24 cellular contexts compared by ENCODE assay signal in genomic region chr15:67059127-67059553, GRCh38. TPM values are rescaled to one million over a fixed set of nuclear protein-coding genes. Genes with fewer than 3 reads are reported as not detected.
A peak's percentile ranks its signal among the peaks of the same experiment; 100 is the strongest.
DNase-seq lines count a peak whose midpoint lies in the region; ATAC-seq, FAIRE-seq and TF ChIP-seq lines count a peak whose summit lies in the region.
"Had no signal": no experiment of that assay in that cellular context is flagged by ENCODE, and none has a peak within 500 bp of the region (broad histone marks: within the 10 kb centered on the region; RNA-seq: fewer than 3 reads in every experiment).

No MANE protein-coding gene starts in this region.

- peaks cover 0 to 2% (median 0%) of the 10 kb centered on the region in 8 donors for H3K9me3 Mint-ChIP-seq in CD4-positive, alpha-beta memory T cell
- H3K9me3 Mint-ChIP-seq in activated naive CD8-positive, alpha-beta T cell treated with anti-CD3 and anti-CD28 coated beads, Interleukin-2, amount 50 U/mL, for 24 hours: no peaks in the 10 kb centered on the region
- H3K9me3 Mint-ChIP-seq: dendritic cell treated with granulocyte-macrophage colony-stimulating factor and Interleukin-4, amounts not matched to agents 40 ng/mL and 50 ng/mL, for 4 days; IgD-negative memory B cell; memory B cell; nephron progenitor cell; stimulated activated naive CD8-positive, alpha-beta T cell treated with anti-CD3 and anti-CD28 coated beads, Interleukin-15, amount 100 ng/mL, for 72 hours had no signal

- CTCF ChIA-PET in CD4-positive, alpha-beta memory T cell (lab: Charles Lee; ENCODE audit: partially characterized antibody): no interaction called here
- CTCF ChIA-PET in K562 (lab: Yijun Ruan, JAX; ENCODE audit: low intra/inter-chr PET ratio): no interaction called here

- in situ Hi-C loops in K562 (cut with MboI): no loop called here

- no peak for TF ChIP-seq EP300 in K562 (IDR thresholded peaks at IDR 0.05; ENCODE audit: low read length)

- peak overlapping the region in 4 of 7 donors; percentile 18 to 79 (median 50) for H3K27ac Mint-ChIP-seq in CD4-positive, alpha-beta memory T cell
- no peak overlapping the region for H3K27ac Mint-ChIP-seq in activated naive CD8-positive, alpha-beta T cell treated with anti-CD3 and anti-CD28 coated beads, Interleukin-2, amount 50 U/mL, for 24 hours
- H3K27ac Mint-ChIP-seq: activated CD4-positive, alpha-beta T cell treated with anti-CD3 and anti-CD28 coated beads for 36 hours; dendritic cell treated with granulocyte-macrophage colony-stimulating factor and Interleukin-4, amounts not matched to agents 40 ng/mL and 50 ng/mL, for 4 days; memory B cell; nephron progenitor cell; stimulated activated naive CD8-positive, alpha-beta T cell treated with anti-CD3 and anti-CD28 coated beads, Interleukin-15, amount 100 ng/mL, for 72 hours had no signal

- no peak overlapping the region for H3K27ac ChIP-seq in CD4-positive, alpha-beta memory T cell (ENCODE audit: low read depth, low read length)
- H3K27ac ChIP-seq in K562 (ENCODE audit: extremely low read depth, low read depth, low read length) (no peak overlapping the region), kidney (ENCODE audit: low read depth in 2 of 2, low read length in 2 of 2) (peak overlapping the region; percentile 54 to 76), neuronal stem cell (replicated peaks; ENCODE audit: low read length) (no peak overlapping the region)
- H3K27ac ChIP-seq: BLaER1, HL-60 had no signal

- H4K20me1 ChIP-seq in K562 (replicated peaks; ENCODE audit: control insufficient read depth, insufficient read depth, low read length): no peaks in the 10 kb centered on the region
- H4K20me1 ChIP-seq: BLaER1 had no signal

- no peak overlapping the region for H3K4ac ChIP-seq in neuronal stem cell (ENCODE audit: low read length)

- no peaks in the 10 kb centered on the region for H3K79me1 ChIP-seq in neuronal stem cell (ENCODE audit: low read depth, low read length)

- H4K91ac ChIP-seq in neuronal stem cell (ENCODE audit: low read depth, low read length, poor library complexity): no peak overlapping the region

- H4K8ac ChIP-seq in neuronal stem cell (ENCODE audit: low read depth, low read length): no peak overlapping the region

- intact Hi-C loops in CD4-positive, alpha-beta memory T cell (cut with micrococcal nuclease): no loop called here
- intact Hi-C loops in K562 (cut with micrococcal nuclease) (no loop called here), kidney (cut with DNase I) (no loop called here), sciatic nerve (cut with DNase I) (no loop called here)

- no peak overlapping the region for H3K4me3 ChIP-seq in CD4-positive, alpha-beta memory T cell (ENCODE audit: low read length in 2 of 2)
- H3K4me3 ChIP-seq in K562: no peak overlapping the region
- peak overlapping the region; percentile 65 to 75 for H3K4me3 ChIP-seq in kidney (ENCODE audit: low read length in 2 of 2)
- H3K4me3 ChIP-seq in neuronal stem cell (ENCODE audit: low read length in 2 of 2): no peak overlapping the region
- H3K4me3 ChIP-seq: BLaER1, spleen had no signal

- no peaks in the 10 kb centered on the region for H3K27me3 Mint-ChIP-seq in CD4-positive, alpha-beta memory T cell
- H3K27me3 Mint-ChIP-seq in activated naive CD8-positive, alpha-beta T cell treated with anti-CD3 and anti-CD28 coated beads, Interleukin-2, amount 50 U/mL, for 24 hours: peaks cover 15% of the 10 kb centered on the region
- H3K27me3 Mint-ChIP-seq: IgD-negative memory B cell, memory B cell had no signal

- no peak for TF ChIP-seq CTCF in K562 (IDR thresholded peaks at IDR 0.05 in 2 of 3, conservative IDR thresholded peaks at IDR 0.05 in 1 of 3; ENCODE audit: insufficient read depth in 2 of 3, low read depth in 1 of 3, low read length in 3 of 3)
- TF ChIP-seq CTCF in kidney (IDR thresholded peaks at IDR 0.05; ENCODE audit: borderline replicate concordance, extremely low read depth, insufficient read depth): no peak

- POLR2A ChIA-PET in CD4-positive, alpha-beta memory T cell (lab: Charles Lee; ENCODE audit: partially characterized antibody): no interaction called here
- POLR2A ChIA-PET in K562 (lab: Yijun Ruan, JAX): interaction anchor here (0.9 to 1.1 kb wide), 2 partner anchors 10 to 11 kb away, joined by 3 to 6 read pairs; no protein-coding TSS in a partner anchor

- no peaks in the 10 kb centered on the region for H3K9me3 ChIP-seq in CD4-positive, alpha-beta memory T cell (ENCODE audit: control insufficient read depth in 1 of 2, low read length in 2 of 2)
- H3K9me3 ChIP-seq in K562 (replicated peaks; ENCODE audit: control insufficient read depth, insufficient read depth, low read depth, low read length) (no peaks in the 10 kb centered on the region), kidney (ENCODE audit: control insufficient read depth in 1 of 2, low read length in 2 of 2) (no peaks in the 10 kb centered on the region), neuronal stem cell (replicated peaks in 1 of 2; ENCODE audit: control insufficient read depth in 2 of 2, insufficient read depth in 1 of 2, low read depth in 1 of 2, low read length in 2 of 2) (no peaks in the 10 kb centered on the region)
- H3K9me3 ChIP-seq: BLaER1, spleen had no signal

- no peak overlapping the region for H2AK5ac ChIP-seq in neuronal stem cell (ENCODE audit: low read depth, low read length)

- H3K4me3 Mint-ChIP-seq in CD4-positive, alpha-beta memory T cell: no peak overlapping the region
- H3K4me3 Mint-ChIP-seq in activated naive CD8-positive, alpha-beta T cell treated with anti-CD3 and anti-CD28 coated beads, Interleukin-2, amount 50 U/mL, for 24 hours: no peak overlapping the region
- H3K4me3 Mint-ChIP-seq: activated CD4-positive, alpha-beta T cell treated with anti-CD3 and anti-CD28 coated beads for 36 hours; dendritic cell treated with granulocyte-macrophage colony-stimulating factor and Interleukin-4, amounts not matched to agents 40 ng/mL and 50 ng/mL, for 4 days; IgD-negative memory B cell; memory B cell; nephron progenitor cell; stimulated activated naive CD8-positive, alpha-beta T cell treated with anti-CD3 and anti-CD28 coated beads, Interleukin-15, amount 100 ng/mL, for 72 hours had no signal

- peaks cover 17% of the 10 kb centered on the region for H3K4me1 ChIP-seq in CD4-positive, alpha-beta memory T cell (ENCODE audit: insufficient read depth, low read length)
- peaks cover 6 to 8% of the 10 kb centered on the region in 2 experiments; a peak in 3 of 5 replicates for H3K4me1 ChIP-seq in K562 (replicated peaks in 1 of 2; ENCODE audit: control insufficient read depth in 2 of 2, insufficient read depth in 2 of 2, low read length in 2 of 2)
- peaks cover 22 to 28% of the 10 kb centered on the region in 2 donors for H3K4me1 ChIP-seq in kidney (ENCODE audit: control insufficient read depth in 1 of 2, insufficient read depth in 1 of 2, low read depth in 1 of 2, low read length in 2 of 2)
- peaks cover 6 to 7% of the 10 kb centered on the region in 2 donors for H3K4me1 ChIP-seq in neuronal stem cell (ENCODE audit: control insufficient read depth in 2 of 2, insufficient read depth in 1 of 2, low read depth in 1 of 2, low read length in 2 of 2)

- H3K9me1 ChIP-seq in K562 (ENCODE audit: control insufficient read depth, insufficient read depth, low read length): no peaks in the 10 kb centered on the region

- no peak for DNase-seq in CD4-positive, alpha-beta memory T cell
- DNase-seq in K562 (ENCODE audit: extremely low read depth in 1 of 4, low spot score in 3 of 4) (no peak), kidney (peak; percentile 81), sciatic nerve (ENCODE audit: low spot score) (no peak), SK-N-DZ (ENCODE audit: low spot score) (no peak), neuronal stem cell (ENCODE audit: low spot score) (no peak)
- DNase-seq in activated naive CD8-positive, alpha-beta T cell treated with anti-CD3 and anti-CD28 coated beads, Interleukin-2, amount 50 U/mL, for 24 hours: no peak
- DNase-seq: activated CD4-positive, alpha-beta T cell treated with anti-CD3 and anti-CD28 coated beads for 36 hours; NCI-H146; NCI-H2171 treated with DMSO at 0.1 percent for 48 hours; NCI-H69; nephron progenitor cell; SHP77 treated with DMSO at 0.1 percent for 48 hours; spleen; stimulated activated CD4-positive, alpha-beta T cell treated with anti-CD3 and anti-CD28 coated beads, Interleukin-4, amount 100 ng/mL, for 24 hours; stimulated activated naive CD8-positive, alpha-beta T cell treated with anti-CD3 and anti-CD28 coated beads, Interleukin-15, amount 100 ng/mL, for 72 hours; T-helper 1 cell had no signal

- no peak for ATAC-seq in K562
- ATAC-seq in sciatic nerve: peak; percentile 65
- ATAC-seq in activated naive CD8-positive, alpha-beta T cell treated with anti-CD3 and anti-CD28 coated beads, Interleukin-2, amount 50 U/mL, for 24 hours: no peak
- no peak for ATAC-seq in HG03520 (IDR thresholded peaks at IDR 0.05; ENCODE audit: unreplicated experiment)
- ATAC-seq: activated CD4-positive, alpha-beta T cell treated with anti-CD3 and anti-CD28 coated beads for 36 hours; stimulated activated naive CD8-positive, alpha-beta T cell treated with anti-CD3 and anti-CD28 coated beads, Interleukin-15, amount 100 ng/mL, for 72 hours had no signal

- 33% methylated on average over 6 of the region's 6 CpGs for WGBS in K562 (ENCODE audit: insufficient coverage, low coverage, missing lambda C conversion rate)
- no CpG with 5 or more reads among the region's 6 CpGs for WGBS in neuronal stem cell (ENCODE audit: extremely low coverage in 2 of 2, insufficient read length in 2 of 2, insufficient replicate concordance in 1 of 2), 2 donors

- H3K36me3 ChIP-seq in CD4-positive, alpha-beta memory T cell (ENCODE audit: insufficient read depth, low read length): no peaks in the 10 kb centered on the region
- no peaks in the 10 kb centered on the region for H3K36me3 ChIP-seq in K562 (ENCODE audit: control insufficient read depth, insufficient read depth, low read length)
- H3K36me3 ChIP-seq in kidney (ENCODE audit: control insufficient read depth in 1 of 2, insufficient read depth in 2 of 2, low read length in 2 of 2): no peaks in the 10 kb centered on the region
- no peaks in the 10 kb centered on the region for H3K36me3 ChIP-seq in neuronal stem cell (replicated peaks in 1 of 2; ENCODE audit: control insufficient read depth in 2 of 2, insufficient read depth in 2 of 2, low read length in 2 of 2)
- H3K36me3 ChIP-seq: BLaER1, spleen had no signal

- H3K27me3 ChIP-seq in CD4-positive, alpha-beta memory T cell (ENCODE audit: insufficient read depth, low read length): no peaks in the 10 kb centered on the region
- H3K27me3 ChIP-seq in K562 (ENCODE audit: control insufficient read depth in 2 of 2, insufficient read depth in 2 of 2, low read length in 2 of 2): no peaks in the 10 kb centered on the region
- peaks cover 0 to 16% (median 0%) of the 10 kb centered on the region in 3 experiments for H3K27me3 ChIP-seq in neuronal stem cell (ENCODE audit: control insufficient read depth in 3 of 3, insufficient read depth in 3 of 3, low read depth in 1 of 3, low read length in 3 of 3)
- H3K27me3 ChIP-seq: BLaER1, spleen had no signal

- H2BK15ac ChIP-seq in neuronal stem cell (ENCODE audit: low read length): no peak overlapping the region

- H3K14ac ChIP-seq in neuronal stem cell (ENCODE audit: low read length): no peak overlapping the region

- peaks cover 23 to 29% (median 24%) of the 10 kb centered on the region in 4 donors for H3K4me1 Mint-ChIP-seq in CD4-positive, alpha-beta memory T cell
- peaks cover 26% of the 10 kb centered on the region for H3K4me1 Mint-ChIP-seq in activated naive CD8-positive, alpha-beta T cell treated with anti-CD3 and anti-CD28 coated beads, Interleukin-2, amount 50 U/mL, for 24 hours

- H3K36me3 Mint-ChIP-seq in CD4-positive, alpha-beta memory T cell: peaks cover 0 to 6% of the 10 kb centered on the region in 2 donors
- no peaks in the 10 kb centered on the region for H3K36me3 Mint-ChIP-seq in activated naive CD8-positive, alpha-beta T cell treated with anti-CD3 and anti-CD28 coated beads, Interleukin-2, amount 50 U/mL, for 24 hours (ENCODE audit: low read depth)
- H3K36me3 Mint-ChIP-seq: IgD-negative memory B cell, memory B cell had no signal

- H2BK120ac ChIP-seq in neuronal stem cell (ENCODE audit: low read depth, low read length): no peak overlapping the region

- H3K9ac ChIP-seq in K562 (ENCODE audit: insufficient read depth in 1 of 2, low read depth in 2 of 2, low read length in 2 of 2) (peak overlapping the region in 1 of 2 experiments; percentile 73; a peak in 2 of 4 replicates), kidney (ENCODE audit: low read length in 2 of 2) (peak overlapping the region in 1 of 2 donors; percentile 13), neuronal stem cell (ENCODE audit: low read depth, low read length, poor library complexity) (no peak overlapping the region)
- H3K9ac ChIP-seq: BLaER1 had no signal

- no peak overlapping the region for H3K18ac ChIP-seq in neuronal stem cell (ENCODE audit: low read length)

- no peak overlapping the region for H2BK5ac ChIP-seq in neuronal stem cell (ENCODE audit: low read length)

- peak overlapping the region; percentile 60 for H2AFZ ChIP-seq in K562 (ENCODE audit: low read depth, low read length)
- no peak overlapping the region for H2AFZ ChIP-seq in neuronal stem cell (ENCODE audit: low read length)

- TF ChIP-seq POLR2A in K562 (conservative IDR thresholded peaks at IDR 0.05): no peak

- TF ChIP-seq RAD21 in K562 (CRISPR knock-in tag; conservative IDR thresholded peaks at IDR 0.05 in 1 of 2, IDR thresholded peaks at IDR 0.05 in 1 of 2): no peak

- H2BK12ac ChIP-seq in neuronal stem cell (ENCODE audit: low read length): no peak overlapping the region

- H3K4me2 ChIP-seq in K562 (ENCODE audit: insufficient read depth, low read length) (no peak overlapping the region; the same call in 1 of the 2 replicates), neuronal stem cell (ENCODE audit: insufficient read depth, low read length, poor library complexity, severe bottlenecking) (no peak overlapping the region)
- H3K4me2 ChIP-seq: BLaER1 had no signal

- no peak overlapping the region for H3K23ac ChIP-seq in neuronal stem cell (ENCODE audit: low read depth, low read length, poor library complexity)

- H3K79me2 ChIP-seq in K562 (ENCODE audit: control insufficient read depth, insufficient read depth, low read length): no peaks in the 10 kb centered on the region

- FAIRE-seq in K562 (lab: Jason Lieb, UNC): no peak
- FAIRE-seq in kidney (lab: Jason Lieb, UNC): no peak
- FAIRE-seq: D721Med had no signal

- no TSS peak for BruUV-seq in K562 (replicated peaks; lab: Mats Ljungman, UMichigan)

RNA-seq across cellular contexts. Expression of gene SMAD3, which starts 6.3 kb away (rescaled TPM):
- total RNA-seq in CD4-positive, alpha-beta memory T cell: 100 to 1,000 TPM; 189 to 197 TPM
- 10 to 100 TPM; 14.6 to 31.9 TPM for polyA plus RNA-seq in CD4-positive, alpha-beta memory T cell
- total RNA-seq in K562 (2011; cell fraction: chromatin; rRNA removed; ENCODE audit: low replicate concordance): 61.6 and 88.8 TPM in 2 replicates
- 33.5 and 35.9 TPM in 2 replicates for total RNA-seq in K562 (2011; cell fraction: nucleolus; rRNA removed)
- total RNA-seq in K562 (2011; cell fraction: nucleoplasm; rRNA removed): 44.2 and 72.8 TPM in 2 replicates
- total RNA-seq in K562 (2014; rRNA removed): 11.1 and 11.9 TPM in 2 replicates
- total RNA-seq in K562 (2014; rRNA removed; fragmentation: Illumina TruSeq; extraction: Trizol): 9.2 and 11.0 TPM in 2 replicates
- total RNA-seq in K562 (2015; rRNA removed; fragmentation: Illumina TruSeq; extraction: Trizol): 9.1 and 9.6 TPM in 2 replicates
- total RNA-seq in K562 (2021): 24.3 and 30.1 TPM in 2 replicates
- polyA plus RNA-seq in K562 (2011; rRNA removed): 14.6 and 22.6 TPM in 2 replicates
- polyA plus RNA-seq in K562 (2011; cell fraction: cytosol; rRNA removed): 11.5 and 14.8 TPM in 2 replicates
- polyA plus RNA-seq in K562 (2011; cell fraction: nucleus; rRNA removed): 52.1 and 90.9 TPM in 2 replicates
- 17.9 and 20.7 TPM in 2 replicates for polyA plus RNA-seq in K562 (2012)
- polyA plus RNA-seq in K562 (2014; fragmentation: Illumina TruSeq; extraction: Trizol): 34.7 and 39.2 TPM in 2 replicates
- polyA plus RNA-seq in K562 (2014; fragmentation: Nextera tagmentation; extraction: Ambion mirVana): 1 to 10 TPM; 4.3 to 5.0 TPM
- polyA plus RNA-seq in K562 (2014; rRNA removed): 13.3 and 14.3 TPM in 2 replicates
- polyA minus RNA-seq in K562 (2011; rRNA and poly(A)+ RNA removed): 14.9 and 15.1 TPM in 2 replicates
- polyA minus RNA-seq in K562 (2011; cell fraction: cytosol; rRNA and poly(A)+ RNA removed): 15.1 and 16.3 TPM in 2 replicates
- polyA minus RNA-seq in K562 (2011; cell fraction: nucleus; rRNA and poly(A)+ RNA removed): 12.7 and 18.8 TPM in 2 replicates
- 58.2 TPM for total RNA-seq in kidney
- polyA plus RNA-seq in kidney (ENCODE audit: insufficient read depth, low read depth, low replicate concordance): 10.1 TPM
- 58.8 TPM for total RNA-seq in sciatic nerve
- polyA plus RNA-seq in SK-N-DZ (2014; cell fraction: cytosol; rRNA removed): 9.6 and 9.9 TPM in 2 replicates
- polyA plus RNA-seq in SK-N-DZ (2014; cell fraction: nucleus; rRNA removed): 9.2 and 14.6 TPM in 2 replicates
- polyA plus RNA-seq in neuronal stem cell (2013, experiment 1 of 2): 32.6 TPM
- polyA plus RNA-seq in neuronal stem cell (2013, experiment 2 of 2): 32.9 TPM

Comparison
In these comparisons a context has a peak if more than half of its experiments do, and no peak if none do; other contexts are left out.
1. H3K27ac ChIP-seq: peak in kidney (2 of 2); none in CD4-positive, alpha-beta memory T cell (single experiment), K562 (single experiment) and neuronal stem cell (single experiment).
2. H3K4me3 ChIP-seq: peak in kidney (2 of 2); none in CD4-positive, alpha-beta memory T cell (0 of 2), K562 (single experiment) and neuronal stem cell (0 of 2).